Comparison of ENCODE assay signal across 1 cellular context in genomic region chr14:72736348-72736747, GRCh38.
A peak's percentile ranks its signal among the peaks of the same experiment; 100 is the strongest.
TF ChIP-seq lines count a peak whose summit lies in the region.

No MANE protein-coding gene starts in this region.

TF ChIP-seq in K562, 482 proteins besides CTCF, POLR2A, EP300 and RAD21 (continued from another document):
- TF ChIP-seq RREB1 (CRISPR knock-in tag; IDR thresholded peaks at IDR 0.05), result no peak
- TF ChIP-seq NELFE (IDR thresholded peaks at IDR 0.05; ENCODE audit: insufficient read depth, insufficient read length), result no peak
- TF ChIP-seq SRF (CRISPR knock-in tag; IDR thresholded peaks at IDR 0.05), result no peak
- TF ChIP-seq EGR1 (conservative IDR thresholded peaks at IDR 0.05), result no peak
- TF ChIP-seq NR2C2 (CRISPR knock-in tag; IDR thresholded peaks at IDR 0.05), result no peak
- peak; percentile 22; the same call in 1 of the 2 replicates for TF ChIP-seq NR2C2 (tag; IDR thresholded peaks at IDR 0.05)
- 0 out of 2 replicates have a peak, but pooled peaks have one; percentile 23 for TF ChIP-seq ZNF143 (CRISPR knock-in tag; IDR thresholded peaks at IDR 0.05)
- no peak for TF ChIP-seq FOXA3 (CRISPR knock-in tag; conservative IDR thresholded peaks at IDR 0.05 in 1 of 2, IDR thresholded peaks at IDR 0.05 in 1 of 2)
- TF ChIP-seq PTBP1 (IDR thresholded peaks at IDR 0.05; ENCODE audit: low read depth, low read length), result no peak
- TF ChIP-seq SAFB2 (IDR thresholded peaks at IDR 0.05; ENCODE audit: borderline replicate concordance, low read depth, low read length, severe bottlenecking), result no peak
- no peak for TF ChIP-seq NR2C1 (IDR thresholded peaks at IDR 0.05)
- peak; percentile 50; the same call in 1 of the 2 replicates for TF ChIP-seq NR2C1 (tag; IDR thresholded peaks at IDR 0.05)
- TF ChIP-seq YBX1 (IDR thresholded peaks at IDR 0.05), result no peak
- TF ChIP-seq ZNF280A (IDR thresholded peaks at IDR 0.05; ENCODE audit: low read depth, partially characterized antibody), result no peak
- TF ChIP-seq ETV6 (IDR thresholded peaks at IDR 0.05; ENCODE audit: borderline replicate concordance in 1 of 2, low read depth in 2 of 2, low read length in 1 of 2), result no peak
- no peak for TF ChIP-seq ETV6 (CRISPR knock-in tag; IDR thresholded peaks at IDR 0.05; ENCODE audit: borderline replicate concordance)
- no peak for TF ChIP-seq U2AF2 (optimal IDR thresholded peaks at IDR 0.05; ENCODE audit: low read depth, low read length)
- no peak for TF ChIP-seq TEAD4 (IDR thresholded peaks at IDR 0.05; ENCODE audit: low read length)
- TF ChIP-seq TEAD4 (CRISPR knock-in tag; IDR thresholded peaks at IDR 0.05; ENCODE audit: borderline replicate concordance), result no peak
